ENCODE assay signal across 1 cellular context in the genomic region with DNA sequence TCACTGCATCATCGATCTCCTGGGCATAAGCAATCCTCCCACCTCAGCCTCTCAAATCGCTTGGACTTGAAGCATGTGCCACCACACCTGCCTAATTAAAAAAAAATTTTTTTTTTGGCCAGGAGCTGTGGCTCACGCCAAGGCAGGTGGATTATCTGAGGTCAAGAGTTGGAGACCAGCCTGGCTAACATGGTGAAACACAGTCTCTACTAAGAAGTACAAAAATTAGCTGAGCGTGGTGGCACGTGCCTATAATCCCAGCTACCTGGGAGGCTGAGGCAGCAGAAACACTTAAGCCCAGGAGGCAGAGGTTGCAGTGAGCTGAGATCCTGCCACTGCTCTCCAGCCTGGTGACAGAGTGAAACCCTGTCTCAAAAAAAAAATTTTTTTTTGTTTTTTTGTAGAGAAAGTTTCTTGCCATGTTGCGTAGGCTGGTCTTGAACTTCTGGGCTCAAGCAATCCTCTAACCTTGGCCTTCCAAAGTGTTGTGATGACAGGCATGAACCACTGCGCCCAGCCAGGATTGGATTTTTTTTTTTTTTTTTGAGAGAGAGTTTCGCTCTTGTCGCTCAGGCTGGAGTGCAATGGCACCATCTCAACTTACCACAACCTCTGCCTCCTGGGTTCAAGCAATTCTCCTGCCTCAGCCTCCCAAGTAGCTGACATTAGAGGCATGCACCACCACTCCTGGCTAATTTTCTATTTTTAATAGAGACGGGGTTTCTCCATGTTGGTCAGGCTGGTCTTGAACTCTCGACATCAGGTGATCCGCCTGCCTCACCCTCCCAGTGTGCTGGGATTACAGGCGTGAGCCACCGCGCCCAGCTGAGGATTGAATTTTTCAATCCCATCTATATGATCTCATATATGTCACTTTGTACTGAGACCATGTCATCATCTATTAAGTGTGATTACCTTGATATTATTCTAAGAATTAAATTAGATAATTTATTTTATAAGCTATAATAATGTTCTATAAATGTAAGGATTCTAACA.
TF ChIP-seq lines count a peak whose summit lies in the region.

No MANE protein-coding gene starts in this region.

TF ChIP-seq in K562, 482 proteins besides CTCF, POLR2A, EP300 and RAD21:
- TF ChIP-seq HIVEP1 (CRISPR knock-in tag; IDR thresholded peaks at IDR 0.05) (no peak), SUPT5H (IDR thresholded peaks at IDR 0.05) (peak; percentile 59; the same call in 1 of the 2 replicates), POLR2G (IDR thresholded peaks at IDR 0.05; ENCODE audit: low read depth, low read length) (0 out of 2 replicates have a peak, but pooled peaks have one; percentile 26), POLR2AphosphoS5 (IDR thresholded peaks at IDR 0.05; ENCODE audit: control insufficient read depth, insufficient read depth, low read depth, low read length) (peak; percentile 76; the same call in 1 of the 2 replicates), RBFOX2 (IDR thresholded peaks at IDR 0.05; ENCODE audit: low read depth, low read length) (peak; percentile 35; the same call in 1 of the 2 replicates), KAT8 (IDR thresholded peaks at IDR 0.05; ENCODE audit: low read depth) (no peak)
